Comparison of ENCODE assay signal across 21 cellular contexts in genomic region chr16:29991571-29991904, GRCh38. TPM values are rescaled to one million over a fixed set of nuclear protein-coding genes. Genes with fewer than 3 reads are reported as not detected.
A peak's percentile ranks its signal among the peaks of the same experiment; 100 is the strongest.
DNase-seq lines count a peak whose midpoint lies in the region; ATAC-seq, FAIRE-seq and TF ChIP-seq lines count a peak whose summit lies in the region.
"Had no signal": no experiment of that assay in that cellular context is flagged by ENCODE, and none has a peak within 500 bp of the region (broad histone marks: within the 10 kb centered on the region; RNA-seq: fewer than 3 reads in every experiment).

No MANE protein-coding gene starts in this region.

- intact Hi-C loops in HepG2 (cut with micrococcal nuclease; ENCODE audit: unreplicated experiment) = no loop called here

- H3K4me3 ChIP-seq in H7 (ENCODE audit: insufficient read depth, low read depth, low read length) (no peak overlapping the region), HepG2 (replicated peaks in 1 of 3; ENCODE audit: insufficient read depth in 1 of 3, low read depth in 2 of 3, low read length in 3 of 3) (no peak overlapping the region), foreskin fibroblast (ENCODE audit: low read depth in 1 of 2, low read length in 2 of 2) (no peak overlapping the region)
- H3K4me3 ChIP-seq: BLaER1, MG63, SJSA1 had no signal

- H3K4me2 ChIP-seq in HepG2 (ENCODE audit: low read depth, low read length) = no peak overlapping the region
- H3K4me2 ChIP-seq: BLaER1 had no signal

- no peak overlapping the region for H3K4me3 Mint-ChIP-seq in stimulated activated effector memory CD8-positive, alpha-beta T cell treated with anti-CD3 and anti-CD28 coated beads, Interleukin-12 subunit alpha, Interleukin-12 subunit beta, amount 100 ng/mL, for 72 hours
- H3K4me3 Mint-ChIP-seq in activated CD4-positive, alpha-beta T cell treated with anti-CD3 and anti-CD28 coated beads, Interleukin-2, amount 10 ng/mL, durations not matched to agents 7 days and 5 days = no peak overlapping the region
- H3K4me3 Mint-ChIP-seq: CD8-positive, alpha-beta T cell; HFFc6 had no signal

- POLR2A ChIA-PET in HepG2 (lab: Yijun Ruan, JAX) = interaction anchor here (0.7 to 1.2 kb wide), 3 partner anchors 15 to 30 kb away, joined by 3 to 7 read pairs (median 3); partner anchors contain the start of genes TAOK2 and TMEM219
- POLR2A ChIA-PET in activated CD4-positive, alpha-beta T cell treated with anti-CD3 and anti-CD28 coated beads, Interleukin-2, amount 10 ng/mL, durations not matched to agents 7 days and 5 days (lab: Charles Lee) = no interaction called here

- in situ Hi-C loops in HepG2 (cut with HindIII; ENCODE audit: extremely low pct_ligation_motif_present, low pct_unique_long_range_greater_than_20kb) = no loop called here

- peak overlapping the region; percentile 43 for H3K27ac Mint-ChIP-seq in stimulated activated effector memory CD8-positive, alpha-beta T cell treated with anti-CD3 and anti-CD28 coated beads, Interleukin-12 subunit alpha, Interleukin-12 subunit beta, amount 100 ng/mL, for 72 hours
- H3K27ac Mint-ChIP-seq in activated CD4-positive, alpha-beta T cell treated with anti-CD3 and anti-CD28 coated beads, Interleukin-2, amount 10 ng/mL, durations not matched to agents 7 days and 5 days = no peak overlapping the region
- H3K27ac Mint-ChIP-seq: CD8-positive, alpha-beta T cell had no signal

- no peak overlapping the region for H3K9ac ChIP-seq in HepG2 (ENCODE audit: insufficient read depth, low read depth, low read length)
- H3K9ac ChIP-seq: BLaER1 had no signal

- TF ChIP-seq POLR2A in HepG2 (IDR thresholded peaks at IDR 0.05; ENCODE audit: insufficient read depth in 1 of 2, low read depth in 2 of 2, low read length in 2 of 2) = 0 out of 4 replicates have a peak, but pooled peaks of 1 of the 2 experiments have one; percentile 9

- H3K36me3 Mint-ChIP-seq in stimulated activated effector memory CD8-positive, alpha-beta T cell treated with anti-CD3 and anti-CD28 coated beads, Interleukin-12 subunit alpha, Interleukin-12 subunit beta, amount 100 ng/mL, for 72 hours = peaks cover 88% of the 10 kb centered on the region
- H3K36me3 Mint-ChIP-seq in activated CD4-positive, alpha-beta T cell treated with anti-CD3 and anti-CD28 coated beads, Interleukin-2, amount 10 ng/mL, durations not matched to agents 7 days and 5 days (ENCODE audit: low read depth) = peaks cover 39% of the 10 kb centered on the region

- H3K9me3 Mint-ChIP-seq in stimulated activated effector memory CD8-positive, alpha-beta T cell treated with anti-CD3 and anti-CD28 coated beads, Interleukin-12 subunit alpha, Interleukin-12 subunit beta, amount 100 ng/mL, for 72 hours = no peaks in the 10 kb centered on the region
- H3K9me3 Mint-ChIP-seq in activated CD4-positive, alpha-beta T cell treated with anti-CD3 and anti-CD28 coated beads, Interleukin-2, amount 10 ng/mL, durations not matched to agents 7 days and 5 days = no peaks in the 10 kb centered on the region
- H3K9me3 Mint-ChIP-seq: CD8-positive, alpha-beta T cell; HFFc6 had no signal

- 93% methylated on average over 5 of the region's 5 CpGs for WGBS in HepG2 (ENCODE audit: low lambda C conversion rate)

- CTCF ChIA-PET in HepG2 (lab: Yijun Ruan, JAX; ENCODE audit: low intra/inter-chr PET ratio, low total read pairs) = no interaction called here
- CTCF ChIA-PET in activated CD4-positive, alpha-beta T cell treated with anti-CD3 and anti-CD28 coated beads, Interleukin-2, amount 10 ng/mL, durations not matched to agents 7 days and 5 days (lab: Charles Lee) = interaction anchor here (1.1 kb wide), 3 partner anchors 9 to 64 kb away, joined by 3 to 4 read pairs (median 4); no protein-coding TSS in a partner anchor

- H3K27me3 ChIP-seq in H7 (ENCODE audit: control insufficient read depth, insufficient read depth, low read length) (no peaks in the 10 kb centered on the region), HepG2 (ENCODE audit: control insufficient read depth in 1 of 2, insufficient read depth in 2 of 2, low read length in 2 of 2) (peaks cover 0 to 3% of the 10 kb centered on the region in 2 experiments; a peak in 1 of 5 replicates)
- H3K27me3 ChIP-seq: BLaER1, MG63, SJSA1 had no signal

- H3K36me3 ChIP-seq in H7 (replicated peaks; ENCODE audit: control insufficient read depth, insufficient read depth, low read length) (peaks cover 5% of the 10 kb centered on the region), HepG2 (replicated peaks in 1 of 2; ENCODE audit: control insufficient read depth in 1 of 2, insufficient read depth in 2 of 2, low read length in 2 of 2) (peaks cover 28 to 64% of the 10 kb centered on the region in 2 experiments)

- TF ChIP-seq CTCF in 22Rv1 (IDR thresholded peaks at IDR 0.05) (no peak), HepG2 (CRISPR knock-in tag; IDR thresholded peaks at IDR 0.05) (no peak), foreskin fibroblast (IDR thresholded peaks at IDR 0.05; ENCODE audit: low read depth, low read length) (no peak)

- no peaks in the 10 kb centered on the region for H3K27me3 Mint-ChIP-seq in activated CD4-positive, alpha-beta T cell treated with anti-CD3 and anti-CD28 coated beads, Interleukin-2, amount 10 ng/mL, durations not matched to agents 7 days and 5 days

- BruUV-seq in HepG2 (replicated peaks; lab: Mats Ljungman, UMichigan) = no TSS peak

- H3K4me1 ChIP-seq in HepG2 (ENCODE audit: insufficient read depth, low read length) = peaks cover 13% of the 10 kb centered on the region

- no peaks in the 10 kb centered on the region for H3K9me3 ChIP-seq in HepG2 (ENCODE audit: low read length)
- H3K9me3 ChIP-seq: BLaER1, MG63, SJSA1 had no signal

- no peak for FAIRE-seq in HepG2 (lab: Jason Lieb, UNC)
- FAIRE-seq: GM12891, GM18507 had no signal

- H3K27ac ChIP-seq in 22Rv1 (peak overlapping the region; percentile 99), HepG2 (ENCODE audit: extremely low read length, insufficient read depth, low read length) (no peak overlapping the region)
- H3K27ac ChIP-seq: BLaER1, SJSA1 had no signal

- DNase-seq in H7 (peak; percentile 57), HepG2 (ENCODE audit: low spot score) (no peak), foreskin fibroblast (no peak), HuH-7 (ENCODE audit: low spot score) (no peak)
- no peak for DNase-seq in stimulated activated effector memory CD8-positive, alpha-beta T cell treated with anti-CD3 and anti-CD28 coated beads, Interleukin-12 subunit alpha, Interleukin-12 subunit beta, amount 100 ng/mL, for 72 hours (ENCODE audit: low spot score in 2 of 2)
- no peak for DNase-seq in activated CD4-positive, alpha-beta T cell treated with anti-CD3 and anti-CD28 coated beads, Interleukin-2, amount 10 ng/mL, durations not matched to agents 7 days and 5 days
- DNase-seq: CD8-positive, alpha-beta T cell; HFFc6; IMR-90; Kasumi-1; MG63; NCI-H1048; NCI-H1436; NCI-H1930; NCI-H345; NCI-H526 had no signal

- no peak for TF ChIP-seq EP300 in HepG2 (IDR thresholded peaks at IDR 0.05; ENCODE audit: low read depth in 2 of 2, low read length in 2 of 2)
- 0 out of 2 replicates have a peak, but pooled peaks have one; percentile 18 for TF ChIP-seq EP300 in HepG2 (CRISPR knock-in tag; IDR thresholded peaks at IDR 0.05; ENCODE audit: borderline replicate concordance)

- TF ChIP-seq RAD21 in HepG2 (CRISPR knock-in tag; IDR thresholded peaks at IDR 0.05) = no peak

- no peak overlapping the region for H2AFZ ChIP-seq in HepG2 (ENCODE audit: low read length)

- no peak for ATAC-seq in HepG2
- ATAC-seq in stimulated activated effector memory CD8-positive, alpha-beta T cell treated with anti-CD3 and anti-CD28 coated beads, Interleukin-12 subunit alpha, Interleukin-12 subunit beta, amount 100 ng/mL, for 72 hours = no peak
- ATAC-seq: CD8-positive, alpha-beta T cell had no signal

- peaks cover 3% of the 10 kb centered on the region for H3K79me2 ChIP-seq in HepG2 (ENCODE audit: insufficient read depth, low read length)

- H4K20me1 ChIP-seq in HepG2 (ENCODE audit: insufficient read depth, low read length) = no peaks in the 10 kb centered on the region
- H4K20me1 ChIP-seq: BLaER1 had no signal

- peaks cover 33% of the 10 kb centered on the region for H3K4me1 Mint-ChIP-seq in stimulated activated effector memory CD8-positive, alpha-beta T cell treated with anti-CD3 and anti-CD28 coated beads, Interleukin-12 subunit alpha, Interleukin-12 subunit beta, amount 100 ng/mL, for 72 hours
- H3K4me1 Mint-ChIP-seq in activated CD4-positive, alpha-beta T cell treated with anti-CD3 and anti-CD28 coated beads, Interleukin-2, amount 10 ng/mL, durations not matched to agents 7 days and 5 days = peaks cover 19% of the 10 kb centered on the region

RNA-seq across cellular contexts. Expression of gene HIRIP3, which starts 3.9 kb away (rescaled TPM):
- total RNA-seq in H7 (2014; rRNA removed; shearing (Covaris generic)) = 19.0 and 20.5 TPM in 2 replicates
- 17.2 and 17.3 TPM in 2 replicates for total RNA-seq in HepG2 (2016; rRNA removed; fragmentation: Illumina TruSeq; extraction: Trizol)
- 14.2 TPM in 2 replicates for total RNA-seq in HepG2 (2016; cell fraction: cytosol; rRNA removed; fragmentation: Illumina TruSeq; extraction: Trizol; ENCODE audit: low read depth)
- total RNA-seq in HepG2 (2016; cell fraction: insoluble cytoplasmic fraction; rRNA removed; fragmentation: Illumina TruSeq; extraction: Trizol) = 15.1 and 16.3 TPM in 2 replicates
- total RNA-seq in HepG2 (2016; cell fraction: membrane; rRNA removed; fragmentation: Illumina TruSeq; extraction: Trizol) = 19.3 and 23.7 TPM in 2 replicates
- 8.3 and 10.3 TPM in 2 replicates for total RNA-seq in HepG2 (2016; cell fraction: nucleus; rRNA removed; fragmentation: Illumina TruSeq; extraction: Trizol)
- 12.6 and 16.3 TPM in 2 replicates for polyA plus RNA-seq in HepG2 (2011; rRNA removed)
- polyA plus RNA-seq in HepG2 (2011; cell fraction: cytosol; rRNA removed) = 12.2 and 16.8 TPM in 2 replicates
- 12.7 and 15.6 TPM in 2 replicates for polyA plus RNA-seq in HepG2 (2011; cell fraction: nucleus; rRNA removed)
- 8.7 and 10.3 TPM in 2 replicates for polyA plus RNA-seq in HepG2 (2012)
- polyA plus RNA-seq in HepG2 (2016; cell fraction: cytosol; fragmentation: Illumina TruSeq; extraction: Trizol; ENCODE audit: low read depth) = 11.5 and 15.7 TPM in 2 replicates
- polyA plus RNA-seq in HepG2 (2016; cell fraction: insoluble cytoplasmic fraction; fragmentation: Illumina TruSeq; extraction: Trizol; ENCODE audit: low read depth) = 23.3 and 25.6 TPM in 2 replicates
- 18.8 and 21.7 TPM in 2 replicates for polyA plus RNA-seq in HepG2 (2016; cell fraction: membrane; fragmentation: Illumina TruSeq; extraction: Trizol; ENCODE audit: low read depth)
- 21.5 and 22.8 TPM in 2 replicates for polyA plus RNA-seq in HepG2 (2016; cell fraction: nucleus; fragmentation: Illumina TruSeq; extraction: Trizol; ENCODE audit: insufficient read depth, low read depth)
- polyA minus RNA-seq in HepG2 (2011; rRNA and poly(A)+ RNA removed; ENCODE audit: low replicate concordance) = 7.0 and 15.9 TPM in 2 replicates
- polyA minus RNA-seq in HepG2 (2011; cell fraction: cytosol; rRNA and poly(A)+ RNA removed) = 3.3 and 7.2 TPM in 2 replicates
- 8.4 and 11.6 TPM in 2 replicates for polyA minus RNA-seq in HepG2 (2011; cell fraction: nucleus; rRNA and poly(A)+ RNA removed)
- total RNA-seq in activated CD4-positive, alpha-beta T cell treated with anti-CD3 and anti-CD28 coated beads, Interleukin-2, amount 10 ng/mL, durations not matched to agents 7 days and 5 days = 10 to 100 TPM; 37.0 to 45.0 TPM

RNA-seq across cellular contexts. Expression of gene INO80E, which starts 4.5 kb away (rescaled TPM):
- 58.7 and 91.9 TPM in 2 replicates for total RNA-seq in H7 (2014; rRNA removed; shearing (Covaris generic))
- total RNA-seq in HepG2 (2016; rRNA removed; fragmentation: Illumina TruSeq; extraction: Trizol) = 39.5 and 45.6 TPM in 2 replicates
- 18.9 and 22.7 TPM in 2 replicates for total RNA-seq in HepG2 (2016; cell fraction: cytosol; rRNA removed; fragmentation: Illumina TruSeq; extraction: Trizol; ENCODE audit: low read depth)
- total RNA-seq in HepG2 (2016; cell fraction: insoluble cytoplasmic fraction; rRNA removed; fragmentation: Illumina TruSeq; extraction: Trizol) = 35.1 and 45.9 TPM in 2 replicates
- total RNA-seq in HepG2 (2016; cell fraction: membrane; rRNA removed; fragmentation: Illumina TruSeq; extraction: Trizol) = 25.0 and 29.9 TPM in 2 replicates
- 25.3 and 33.1 TPM in 2 replicates for total RNA-seq in HepG2 (2016; cell fraction: nucleus; rRNA removed; fragmentation: Illumina TruSeq; extraction: Trizol)
- polyA plus RNA-seq in HepG2 (2011; rRNA removed) = 25.8 and 28.4 TPM in 2 replicates
- polyA plus RNA-seq in HepG2 (2011; cell fraction: cytosol; rRNA removed) = 25.4 and 28.1 TPM in 2 replicates
- 71.2 and 71.9 TPM in 2 replicates for polyA plus RNA-seq in HepG2 (2011; cell fraction: nucleus; rRNA removed)
- polyA plus RNA-seq in HepG2 (2012) = 26.9 and 29.3 TPM in 2 replicates
- 26.1 and 33.3 TPM in 2 replicates for polyA plus RNA-seq in HepG2 (2016; cell fraction: cytosol; fragmentation: Illumina TruSeq; extraction: Trizol; ENCODE audit: low read depth)
- polyA plus RNA-seq in HepG2 (2016; cell fraction: insoluble cytoplasmic fraction; fragmentation: Illumina TruSeq; extraction: Trizol; ENCODE audit: low read depth) = 59.9 and 67.8 TPM in 2 replicates
- 33.8 and 33.9 TPM in 2 replicates for polyA plus RNA-seq in HepG2 (2016; cell fraction: membrane; fragmentation: Illumina TruSeq; extraction: Trizol; ENCODE audit: low read depth)
- 83.7 and 87.4 TPM in 2 replicates for polyA plus RNA-seq in HepG2 (2016; cell fraction: nucleus; fragmentation: Illumina TruSeq; extraction: Trizol; ENCODE audit: insufficient read depth, low read depth)
- 9.4 and 17.6 TPM in 2 replicates for polyA minus RNA-seq in HepG2 (2011; rRNA and poly(A)+ RNA removed; ENCODE audit: low replicate concordance)
- polyA minus RNA-seq in HepG2 (2011; cell fraction: cytosol; rRNA and poly(A)+ RNA removed) = 5.5 and 10.9 TPM in 2 replicates
- polyA minus RNA-seq in HepG2 (2011; cell fraction: nucleus; rRNA and poly(A)+ RNA removed) = 15.3 and 21.1 TPM in 2 replicates
- total RNA-seq in activated CD4-positive, alpha-beta T cell treated with anti-CD3 and anti-CD28 coated beads, Interleukin-2, amount 10 ng/mL, durations not matched to agents 7 days and 5 days = 100 to 1,000 TPM; 113 to 134 TPM

RNA-seq across cellular contexts. Expression of gene TAOK2, which starts 17.9 kb away (rescaled TPM):
- 39.9 and 41.3 TPM in 2 replicates for total RNA-seq in H7 (2014; rRNA removed; shearing (Covaris generic))
- 27.6 and 43.2 TPM in 2 replicates for total RNA-seq in HepG2 (2016; rRNA removed; fragmentation: Illumina TruSeq; extraction: Trizol)
- total RNA-seq in HepG2 (2016; cell fraction: cytosol; rRNA removed; fragmentation: Illumina TruSeq; extraction: Trizol; ENCODE audit: low read depth) = 7.5 and 7.7 TPM in 2 replicates
- total RNA-seq in HepG2 (2016; cell fraction: insoluble cytoplasmic fraction; rRNA removed; fragmentation: Illumina TruSeq; extraction: Trizol) = 23.0 and 42.5 TPM in 2 replicates
- total RNA-seq in HepG2 (2016; cell fraction: membrane; rRNA removed; fragmentation: Illumina TruSeq; extraction: Trizol) = 15.4 TPM in 2 replicates
- total RNA-seq in HepG2 (2016; cell fraction: nucleus; rRNA removed; fragmentation: Illumina TruSeq; extraction: Trizol) = 36.7 and 42.5 TPM in 2 replicates
- 17.4 and 24.8 TPM in 2 replicates for polyA plus RNA-seq in HepG2 (2011; rRNA removed)
- 10.9 and 13.5 TPM in 2 replicates for polyA plus RNA-seq in HepG2 (2011; cell fraction: cytosol; rRNA removed)
- polyA plus RNA-seq in HepG2 (2011; cell fraction: nucleus; rRNA removed) = 101 and 105 TPM in 2 replicates
- polyA plus RNA-seq in HepG2 (2012) = 15.5 and 21.1 TPM in 2 replicates
- polyA plus RNA-seq in HepG2 (2016; cell fraction: cytosol; fragmentation: Illumina TruSeq; extraction: Trizol; ENCODE audit: low read depth) = 1.7 and 1.9 TPM in 2 replicates
- polyA plus RNA-seq in HepG2 (2016; cell fraction: insoluble cytoplasmic fraction; fragmentation: Illumina TruSeq; extraction: Trizol; ENCODE audit: low read depth) = 15.8 and 17.9 TPM in 2 replicates
- 3.8 and 4.5 TPM in 2 replicates for polyA plus RNA-seq in HepG2 (2016; cell fraction: membrane; fragmentation: Illumina TruSeq; extraction: Trizol; ENCODE audit: low read depth)
- polyA plus RNA-seq in HepG2 (2016; cell fraction: nucleus; fragmentation: Illumina TruSeq; extraction: Trizol; ENCODE audit: insufficient read depth, low read depth) = 80.3 and 83.9 TPM in 2 replicates
- 28.3 and 32.0 TPM in 2 replicates for polyA minus RNA-seq in HepG2 (2011; rRNA and poly(A)+ RNA removed; ENCODE audit: low replicate concordance)
- 14.9 and 15.1 TPM in 2 replicates for polyA minus RNA-seq in HepG2 (2011; cell fraction: cytosol; rRNA and poly(A)+ RNA removed)
- 27.7 and 31.1 TPM in 2 replicates for polyA minus RNA-seq in HepG2 (2011; cell fraction: nucleus; rRNA and poly(A)+ RNA removed)
- 10 to 100 TPM; 47.7 to 48.8 TPM for total RNA-seq in activated CD4-positive, alpha-beta T cell treated with anti-CD3 and anti-CD28 coated beads, Interleukin-2, amount 10 ng/mL, durations not matched to agents 7 days and 5 days

RNA-seq across cellular contexts. Expression of gene DOC2A, which starts 19.3 kb away (rescaled TPM):
- 4.1 and 5.3 TPM in 2 replicates for total RNA-seq in H7 (2014; rRNA removed; shearing (Covaris generic))
- 0.15 and 0.21 TPM in 2 replicates for total RNA-seq in HepG2 (2016; rRNA removed; fragmentation: Illumina TruSeq; extraction: Trizol)
- not detected in 2 replicates for total RNA-seq in HepG2 (2016; cell fraction: cytosol; rRNA removed; fragmentation: Illumina TruSeq; extraction: Trizol; ENCODE audit: low read depth)
- 0.24 TPM in 1 of 2 replicates, not detected in the other for total RNA-seq in HepG2 (2016; cell fraction: insoluble cytoplasmic fraction; rRNA removed; fragmentation: Illumina TruSeq; extraction: Trizol)
- not detected in 2 replicates for total RNA-seq in HepG2 (2016; cell fraction: membrane; rRNA removed; fragmentation: Illumina TruSeq; extraction: Trizol)
- total RNA-seq in HepG2 (2016; cell fraction: nucleus; rRNA removed; fragmentation: Illumina TruSeq; extraction: Trizol) = 0.22 TPM in 1 of 2 replicates, not detected in the other
- 0.55 and 1.4 TPM in 2 replicates for polyA plus RNA-seq in HepG2 (2011; rRNA removed)
- polyA plus RNA-seq in HepG2 (2011; cell fraction: cytosol; rRNA removed) = 0.36 and 0.52 TPM in 2 replicates
- 4.4 and 6.3 TPM in 2 replicates for polyA plus RNA-seq in HepG2 (2011; cell fraction: nucleus; rRNA removed)
- 0.52 and 0.72 TPM in 2 replicates for polyA plus RNA-seq in HepG2 (2012)
- not detected in 2 replicates for polyA plus RNA-seq in HepG2 (2016; cell fraction: cytosol; fragmentation: Illumina TruSeq; extraction: Trizol; ENCODE audit: low read depth)
- polyA plus RNA-seq in HepG2 (2016; cell fraction: insoluble cytoplasmic fraction; fragmentation: Illumina TruSeq; extraction: Trizol; ENCODE audit: low read depth) = not detected in 2 replicates
- not detected in 2 replicates for polyA plus RNA-seq in HepG2 (2016; cell fraction: membrane; fragmentation: Illumina TruSeq; extraction: Trizol; ENCODE audit: low read depth)
- 0.66 and 1.1 TPM in 2 replicates for polyA plus RNA-seq in HepG2 (2016; cell fraction: nucleus; fragmentation: Illumina TruSeq; extraction: Trizol; ENCODE audit: insufficient read depth, low read depth)
- polyA minus RNA-seq in HepG2 (2011; rRNA and poly(A)+ RNA removed; ENCODE audit: low replicate concordance) = 0.12 and 0.37 TPM in 2 replicates
- not detected in 2 replicates for polyA minus RNA-seq in HepG2 (2011; cell fraction: cytosol; rRNA and poly(A)+ RNA removed)
- not detected in 2 replicates for polyA minus RNA-seq in HepG2 (2011; cell fraction: nucleus; rRNA and poly(A)+ RNA removed)
- total RNA-seq in activated CD4-positive, alpha-beta T cell treated with anti-CD3 and anti-CD28 coated beads, Interleukin-2, amount 10 ng/mL, durations not matched to agents 7 days and 5 days = under 1 TPM; 0.19 to 0.30 TPM
- total RNA-seq: CD8-positive, alpha-beta T cell; SJSA1 had no signal

RNA-seq across cellular contexts. Expression of gene TMEM219, which starts 29.7 kb away (rescaled TPM):
- 88.0 and 97.6 TPM in 2 replicates for total RNA-seq in H7 (2014; rRNA removed; shearing (Covaris generic))
- total RNA-seq in HepG2 (2016; rRNA removed; fragmentation: Illumina TruSeq; extraction: Trizol) = 64.5 and 105 TPM in 2 replicates
- total RNA-seq in HepG2 (2016; cell fraction: cytosol; rRNA removed; fragmentation: Illumina TruSeq; extraction: Trizol; ENCODE audit: low read depth) = 761 and 811 TPM in 2 replicates
- total RNA-seq in HepG2 (2016; cell fraction: insoluble cytoplasmic fraction; rRNA removed; fragmentation: Illumina TruSeq; extraction: Trizol) = 62.0 and 109 TPM in 2 replicates
- 407 and 415 TPM in 2 replicates for total RNA-seq in HepG2 (2016; cell fraction: membrane; rRNA removed; fragmentation: Illumina TruSeq; extraction: Trizol)
- 62.1 and 65.6 TPM in 2 replicates for total RNA-seq in HepG2 (2016; cell fraction: nucleus; rRNA removed; fragmentation: Illumina TruSeq; extraction: Trizol)
- 115 and 151 TPM in 2 replicates for polyA plus RNA-seq in HepG2 (2011; rRNA removed)
- 126 and 145 TPM in 2 replicates for polyA plus RNA-seq in HepG2 (2011; cell fraction: cytosol; rRNA removed)
- 259 and 324 TPM in 2 replicates for polyA plus RNA-seq in HepG2 (2011; cell fraction: nucleus; rRNA removed)
- 94.7 and 126 TPM in 2 replicates for polyA plus RNA-seq in HepG2 (2012)
- polyA plus RNA-seq in HepG2 (2016; cell fraction: cytosol; fragmentation: Illumina TruSeq; extraction: Trizol; ENCODE audit: low read depth) = 761 and 764 TPM in 2 replicates
- 53.8 and 60.5 TPM in 2 replicates for polyA plus RNA-seq in HepG2 (2016; cell fraction: insoluble cytoplasmic fraction; fragmentation: Illumina TruSeq; extraction: Trizol; ENCODE audit: low read depth)
- 363 and 365 TPM in 2 replicates for polyA plus RNA-seq in HepG2 (2016; cell fraction: membrane; fragmentation: Illumina TruSeq; extraction: Trizol; ENCODE audit: low read depth)
- polyA plus RNA-seq in HepG2 (2016; cell fraction: nucleus; fragmentation: Illumina TruSeq; extraction: Trizol; ENCODE audit: insufficient read depth, low read depth) = 104 and 107 TPM in 2 replicates
- 49.5 and 97.0 TPM in 2 replicates for polyA minus RNA-seq in HepG2 (2011; rRNA and poly(A)+ RNA removed; ENCODE audit: low replicate concordance)
- polyA minus RNA-seq in HepG2 (2011; cell fraction: cytosol; rRNA and poly(A)+ RNA removed) = 34.3 and 40.4 TPM in 2 replicates
- polyA minus RNA-seq in HepG2 (2011; cell fraction: nucleus; rRNA and poly(A)+ RNA removed) = 48.5 and 65.4 TPM in 2 replicates
- total RNA-seq in activated CD4-positive, alpha-beta T cell treated with anti-CD3 and anti-CD28 coated beads, Interleukin-2, amount 10 ng/mL, durations not matched to agents 7 days and 5 days = 10 to 100 TPM; 57.8 to 60.5 TPM
